Comparison of ENCODE assay signal across 27 cellular contexts in the genomic region with DNA sequence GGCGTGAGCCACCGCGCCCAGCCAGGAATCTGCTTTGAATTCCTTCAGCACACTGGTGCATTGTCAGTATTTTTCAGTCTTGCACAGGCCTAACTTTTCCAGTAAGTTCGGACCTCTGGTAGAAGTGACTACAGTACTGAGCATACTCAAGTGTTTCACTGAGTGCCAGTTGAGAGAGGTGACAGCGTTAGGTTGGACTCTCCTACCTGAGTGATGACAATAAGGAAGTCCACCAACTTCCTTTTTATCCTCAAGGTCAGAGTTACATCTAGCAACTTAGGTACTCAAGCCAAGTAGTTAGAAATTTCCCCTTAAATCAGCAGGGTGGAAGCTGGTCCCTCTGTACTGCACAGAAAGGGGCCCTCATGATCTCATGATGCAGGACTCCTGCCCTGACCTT.
"Had no signal": no experiment of that assay in that cellular context is flagged by ENCODE, and none has a peak within 500 bp of the region (broad histone marks: within the 10 kb centered on the region; RNA-seq: fewer than 3 reads in every experiment).

No MANE protein-coding gene starts in this region.

- H3K4me3 ChIP-seq: heart left ventricle, lung, pancreas, prostate gland, stomach, testis, thyroid gland, transverse colon, upper lobe of left lung had no signal

- H3K27ac Mint-ChIP-seq: immature natural killer cell; mesothelial cell of epicardium; naive thymus-derived CD4-positive, alpha-beta T cell; natural killer cell treated with Interleukin-12 subunit alpha and Interleukin-12 subunit beta and Interleukin-15 and Interleukin-18, amount 100 ng/mL, for 72 hours; stimulated activated naive B cell treated with anti-CD40 and anti-IgM and Interleukin-4, amounts not matched to agents 10 μg/mL and 1 μg/mL and 100 μg/mL, for 72 hours had no signal

- H3K27ac ChIP-seq: heart left ventricle, pancreas, prostate gland, stomach, testis, thyroid gland, transverse colon, upper lobe of left lung had no signal

- H3K4me3 Mint-ChIP-seq: immature natural killer cell; mesothelial cell of epicardium; naive thymus-derived CD4-positive, alpha-beta T cell; natural killer cell treated with Interleukin-12 subunit alpha and Interleukin-12 subunit beta and Interleukin-15 and Interleukin-18, amount 100 ng/mL, for 72 hours; stimulated activated naive B cell treated with anti-CD40 and anti-IgM and Interleukin-4, amounts not matched to agents 10 μg/mL and 1 μg/mL and 100 μg/mL, for 72 hours had no signal

- DNase-seq: glutamatergic neuron; heart left ventricle; hypothalamus; immature natural killer cell; kidney; mesendoderm; naive thymus-derived CD4-positive, alpha-beta T cell; pancreas; posterior cingulate gyrus; retina; right cardiac atrium; stimulated activated CD4-positive, alpha-beta T cell treated with anti-CD3 and anti-CD28 coated beads, Interleukin-12 subunit alpha, Interleukin-12 subunit beta, amount 100 ng/mL, for 4 hours; stimulated activated CD4-positive, alpha-beta T cell treated with anti-CD3 and anti-CD28 coated beads, Interleukin-15, amount 100 ng/mL, for 24 hours; stimulated activated CD4-positive, alpha-beta T cell treated with anti-CD3 and anti-CD28 coated beads, Interleukin-2, amount 100 ng/mL, for 24 hours; stimulated activated CD4-positive, alpha-beta T cell treated with anti-CD3 and anti-CD28 coated beads, Interleukin-4, amount 100 ng/mL, for 1 hour; stimulated activated naive B cell treated with anti-CD40 and anti-IgM and Interleukin-4, amounts not matched to agents 10 μg/mL and 1 μg/mL and 100 μg/mL, for 72 hours; stimulated activated naive CD8-positive, alpha-beta T cell treated with anti-CD3 and anti-CD28 coated beads, Interleukin-15, Interleukin-2, amounts not matched to agents 100 U/mL and 50 U/mL, for 24 hours; stomach; testis; thyroid gland; transverse colon; upper lobe of left lung had no signal

- H3K9me3 Mint-ChIP-seq: immature natural killer cell; mesothelial cell of epicardium; naive thymus-derived CD4-positive, alpha-beta T cell; natural killer cell treated with Interleukin-12 subunit alpha and Interleukin-12 subunit beta and Interleukin-15 and Interleukin-18, amount 100 ng/mL, for 72 hours; stimulated activated naive B cell treated with anti-CD40 and anti-IgM and Interleukin-4, amounts not matched to agents 10 μg/mL and 1 μg/mL and 100 μg/mL, for 72 hours had no signal

- H3K27me3 Mint-ChIP-seq: stimulated activated naive B cell treated with anti-CD40 and anti-IgM and Interleukin-4, amounts not matched to agents 10 μg/mL and 1 μg/mL and 100 μg/mL, for 72 hours had no signal

- H3K9me3 ChIP-seq: heart left ventricle, pancreas, prostate gland, stomach, testis, thyroid gland, transverse colon, upper lobe of left lung had no signal

- H3K27me3 ChIP-seq: heart left ventricle, pancreas, stomach, testis, thyroid gland, transverse colon, upper lobe of left lung had no signal

- ATAC-seq: heart left ventricle; left lobe of liver; naive thymus-derived CD4-positive, alpha-beta T cell; natural killer cell treated with Interleukin-12 subunit alpha and Interleukin-12 subunit beta and Interleukin-15 and Interleukin-18, amount 100 ng/mL, for 72 hours; pancreas; right cardiac atrium; stimulated activated naive B cell treated with anti-CD40 and anti-IgM and Interleukin-4, amounts not matched to agents 10 μg/mL and 1 μg/mL and 100 μg/mL, for 72 hours; stimulated activated naive CD8-positive, alpha-beta T cell treated with anti-CD3 and anti-CD28 coated beads, Interleukin-15, Interleukin-2, amounts not matched to agents 100 U/mL and 50 U/mL, for 24 hours had no signal

- H3K4me1 Mint-ChIP-seq: immature natural killer cell had no signal

- H3K36me3 ChIP-seq: heart left ventricle, pancreas, prostate gland, stomach, thyroid gland, transverse colon, upper lobe of left lung had no signal

- H3K36me3 Mint-ChIP-seq: immature natural killer cell; mesothelial cell of epicardium; naive thymus-derived CD4-positive, alpha-beta T cell; natural killer cell treated with Interleukin-12 subunit alpha and Interleukin-12 subunit beta and Interleukin-15 and Interleukin-18, amount 100 ng/mL, for 72 hours; stimulated activated naive B cell treated with anti-CD40 and anti-IgM and Interleukin-4, amounts not matched to agents 10 μg/mL and 1 μg/mL and 100 μg/mL, for 72 hours had no signal

- H3K4me1 ChIP-seq: heart left ventricle, pancreas, prostate gland, testis, thyroid gland, transverse colon had no signal
